Comparison of ENCODE assay signal across 21 cellular contexts in genomic region chr10:78968300-78968943, GRCh38.
DNase-seq lines count a peak whose midpoint lies in the region; ATAC-seq, FAIRE-seq and TF ChIP-seq lines count a peak whose summit lies in the region.
"Had no signal": no experiment of that assay in that cellular context is flagged by ENCODE, and none has a peak within 500 bp of the region (broad histone marks: within the 10 kb centered on the region; RNA-seq: fewer than 3 reads in every experiment).

No MANE protein-coding gene starts in this region.

- H3K9me3 ChIP-seq in HepG2 (ENCODE audit: low read length) (no peaks in the 10 kb centered on the region), right lobe of liver (no peaks in the 10 kb centered on the region), K562 (replicated peaks; ENCODE audit: control insufficient read depth, insufficient read depth, low read depth, low read length) (no peaks in the 10 kb centered on the region), kidney (ENCODE audit: control insufficient read depth in 1 of 2, low read length in 2 of 2) (no peaks in the 10 kb centered on the region), thyroid gland (no peaks in the 10 kb centered on the region)
- H3K9me3 ChIP-seq: BLaER1 treated with 17β-estradiol and CSF1 and Interleukin-3, amounts not matched to agents 10 nM and 100 nM; HAP-1 had no signal

- H3K4me3 ChIP-seq in HepG2 (replicated peaks in 1 of 3; ENCODE audit: insufficient read depth in 1 of 3, low read depth in 2 of 3, low read length in 3 of 3), result no peak overlapping the region
- no peak overlapping the region for H3K4me3 ChIP-seq in right lobe of liver
- H3K4me3 ChIP-seq in K562, result no peak overlapping the region
- no peak overlapping the region for H3K4me3 ChIP-seq in kidney (ENCODE audit: low read length in 2 of 2)
- no peak overlapping the region for H3K4me3 ChIP-seq in thyroid gland (replicated peaks in 1 of 3)
- H3K4me3 ChIP-seq: BLaER1 treated with 17β-estradiol and CSF1 and Interleukin-3, amounts not matched to agents 10 nM and 100 nM; HAP-1 had no signal

- TF ChIP-seq POLR2A in HepG2 (IDR thresholded peaks at IDR 0.05; ENCODE audit: insufficient read depth in 1 of 2, low read depth in 2 of 2, low read length in 2 of 2) (no peak), right lobe of liver (IDR thresholded peaks at IDR 0.05) (no peak), K562 (conservative IDR thresholded peaks at IDR 0.05) (no peak), thyroid gland (IDR thresholded peaks at IDR 0.05) (no peak)

- H3K4me2 ChIP-seq in HepG2 (ENCODE audit: low read depth, low read length) (no peak overlapping the region), K562 (ENCODE audit: insufficient read depth, low read length) (no peak overlapping the region)

- in situ Hi-C loops in HepG2 (cut with HindIII; ENCODE audit: extremely low pct_ligation_motif_present, low pct_unique_long_range_greater_than_20kb), result no loop called here
- in situ Hi-C loops in K562 (cut with MboI), result no loop called here

- TF ChIP-seq EP300 in HepG2 (IDR thresholded peaks at IDR 0.05; ENCODE audit: low read depth in 2 of 2, low read length in 2 of 2), result no peak
- no peak for TF ChIP-seq EP300 in HepG2 (CRISPR knock-in tag; IDR thresholded peaks at IDR 0.05; ENCODE audit: borderline replicate concordance)
- no peak for TF ChIP-seq EP300 in K562 (IDR thresholded peaks at IDR 0.05; ENCODE audit: low read length)

- H3K79me2 ChIP-seq in HepG2 (ENCODE audit: insufficient read depth, low read length) (no peaks in the 10 kb centered on the region), K562 (ENCODE audit: control insufficient read depth, insufficient read depth, low read length) (no peaks in the 10 kb centered on the region)

- H2AFZ ChIP-seq in HepG2 (ENCODE audit: low read length) (no peak overlapping the region), K562 (ENCODE audit: low read depth, low read length) (no peak overlapping the region)

- no peaks in the 10 kb centered on the region for H3K36me3 ChIP-seq in HepG2 (replicated peaks in 1 of 2; ENCODE audit: control insufficient read depth in 1 of 2, insufficient read depth in 2 of 2, low read length in 2 of 2)
- H3K36me3 ChIP-seq in right lobe of liver, result no peaks in the 10 kb centered on the region
- H3K36me3 ChIP-seq in K562 (ENCODE audit: control insufficient read depth, insufficient read depth, low read length), result no peaks in the 10 kb centered on the region
- H3K36me3 ChIP-seq in kidney (ENCODE audit: control insufficient read depth in 1 of 2, insufficient read depth in 2 of 2, low read length in 2 of 2), result no peaks in the 10 kb centered on the region
- no peaks in the 10 kb centered on the region for H3K36me3 ChIP-seq in thyroid gland
- H3K36me3 ChIP-seq: BLaER1 treated with 17β-estradiol and CSF1 and Interleukin-3, amounts not matched to agents 10 nM and 100 nM; HAP-1 had no signal

- no peak for TF ChIP-seq CTCF in HepG2 (CRISPR knock-in tag; IDR thresholded peaks at IDR 0.05)
- no peak for TF ChIP-seq CTCF in right lobe of liver (IDR thresholded peaks at IDR 0.05)
- TF ChIP-seq CTCF in K562 (IDR thresholded peaks at IDR 0.05 in 2 of 3, conservative IDR thresholded peaks at IDR 0.05 in 1 of 3; ENCODE audit: insufficient read depth in 2 of 3, low read depth in 1 of 3, low read length in 3 of 3), result no peak
- TF ChIP-seq CTCF in kidney (IDR thresholded peaks at IDR 0.05; ENCODE audit: borderline replicate concordance, extremely low read depth, insufficient read depth), result no peak
- no peak for TF ChIP-seq CTCF in thyroid gland (IDR thresholded peaks at IDR 0.05)

- no TSS peak for BruUV-seq in HepG2 (replicated peaks; lab: Mats Ljungman, UMichigan)
- no TSS peak for BruUV-seq in K562 (replicated peaks; lab: Mats Ljungman, UMichigan)

- H4K20me1 ChIP-seq in HepG2 (ENCODE audit: insufficient read depth, low read length) (no peaks in the 10 kb centered on the region), K562 (replicated peaks; ENCODE audit: control insufficient read depth, insufficient read depth, low read length) (no peaks in the 10 kb centered on the region)

- DNase-seq in HepG2 (ENCODE audit: low spot score) (no peak), right lobe of liver (no peak), K562 (ENCODE audit: extremely low read depth in 1 of 4, low spot score in 3 of 4) (no peak), kidney (peak; percentile 35), thyroid gland (peak; percentile 70 to 83), KG1 (lab: John Stamatoyannopoulos, UW) (no peak), nucleus accumbens (lab: John Stamatoyannopoulos, UW) (no peak), substantia nigra (lab: John Stamatoyannopoulos, UW) (no peak)
- DNase-seq: 8988T; CD4-positive, CD25-positive, alpha-beta regulatory T cell; CD8-positive, alpha-beta memory T cell; COR-L47; DMS 273 treated with DMSO at 0.1 percent for 48 hours; DMS53; DND-41; EL had no signal

- no peaks in the 10 kb centered on the region for H3K9me1 ChIP-seq in K562 (ENCODE audit: control insufficient read depth, insufficient read depth, low read length)

- POLR2A ChIA-PET in HepG2 (lab: Yijun Ruan, JAX) (no interaction called here), K562 (lab: Yijun Ruan, JAX) (interaction anchor here (0.7 to 1.2 kb wide), 6 partner anchors 9 to 104 kb away, joined by 3 to 4 read pairs (median 3); no protein-coding TSS in a partner anchor)

- FAIRE-seq in HepG2 (lab: Jason Lieb, UNC) (no peak), K562 (lab: Jason Lieb, UNC) (no peak), kidney (lab: Jason Lieb, UNC) (no peak)
- FAIRE-seq: GM12891, GM19239, HTR-8/SVneo had no signal

- H3K27ac ChIP-seq in HepG2 (ENCODE audit: extremely low read length, insufficient read depth, low read length) (peak overlapping the region; percentile 5), right lobe of liver (no peak overlapping the region), K562 (ENCODE audit: extremely low read depth, low read depth, low read length) (no peak overlapping the region), kidney (ENCODE audit: low read depth in 2 of 2, low read length in 2 of 2) (no peak overlapping the region), thyroid gland (peak overlapping the region; percentile 29 to 86 (median 40)), substantia nigra (ENCODE audit: low read depth, low read length, poor library complexity, severe bottlenecking) (no peak overlapping the region)
- H3K27ac ChIP-seq: BLaER1 treated with 17β-estradiol and CSF1 and Interleukin-3, amounts not matched to agents 10 nM and 100 nM had no signal

- 92% methylated on average over 7 of the region's 9 CpGs for WGBS in HepG2 (ENCODE audit: low lambda C conversion rate)
- 86% methylated on average over 2 of the region's 9 CpGs for WGBS in right lobe of liver (ENCODE audit: insufficient coverage, low coverage, low lambda C conversion rate, missing lambda C conversion rate)
- 42% methylated on average over 9 of the region's 9 CpGs for WGBS in K562 (ENCODE audit: insufficient coverage, low coverage, missing lambda C conversion rate)
- WGBS in thyroid gland, 2 donors, result 87 to 89% methylated on average over 7 to 9 of the region's 9 CpGs

- TF ChIP-seq RAD21 in HepG2 (CRISPR knock-in tag; IDR thresholded peaks at IDR 0.05) (no peak), K562 (CRISPR knock-in tag; conservative IDR thresholded peaks at IDR 0.05 in 1 of 2, IDR thresholded peaks at IDR 0.05 in 1 of 2) (no peak)

- CTCF ChIA-PET in HepG2 (lab: Yijun Ruan, JAX; ENCODE audit: low intra/inter-chr PET ratio, low total read pairs), result no interaction called here
- CTCF ChIA-PET in K562 (lab: Yijun Ruan, JAX; ENCODE audit: low intra/inter-chr PET ratio), result no interaction called here

- peaks cover 99% of the 10 kb centered on the region for H3K4me1 ChIP-seq in HepG2 (ENCODE audit: insufficient read depth, low read length)
- H3K4me1 ChIP-seq in right lobe of liver, result peaks cover 3 to 19% (median 11%) of the 10 kb centered on the region in 4 donors
- H3K4me1 ChIP-seq in K562 (replicated peaks in 1 of 2; ENCODE audit: control insufficient read depth in 2 of 2, insufficient read depth in 2 of 2, low read length in 2 of 2), result peaks cover 32 to 33% of the 10 kb centered on the region in 2 experiments
- H3K4me1 ChIP-seq in kidney (ENCODE audit: control insufficient read depth in 1 of 2, insufficient read depth in 1 of 2, low read depth in 1 of 2, low read length in 2 of 2), result peaks cover 16 to 18% of the 10 kb centered on the region in 2 donors
- peaks cover 34 to 69% of the 10 kb centered on the region in 2 donors for H3K4me1 ChIP-seq in thyroid gland

- intact Hi-C loops in HepG2 (cut with micrococcal nuclease; ENCODE audit: unreplicated experiment) (no loop called here), right lobe of liver (cut with DNase I) (no loop called here), K562 (cut with micrococcal nuclease) (no loop called here), kidney (cut with DNase I) (no loop called here), thyroid gland (cut with DNase I) (loop anchor here (5.0 kb wide), 1 partner anchor 179 kb away; no protein-coding TSS in a partner anchor)

- H3K9ac ChIP-seq in HepG2 (ENCODE audit: insufficient read depth, low read depth, low read length), result no peak overlapping the region
- H3K9ac ChIP-seq in K562 (ENCODE audit: insufficient read depth in 1 of 2, low read depth in 2 of 2, low read length in 2 of 2), result no peak overlapping the region
- no peak overlapping the region for H3K9ac ChIP-seq in kidney (ENCODE audit: low read length in 2 of 2)
- H3K9ac ChIP-seq: BLaER1 treated with 17β-estradiol and CSF1 and Interleukin-3, amounts not matched to agents 10 nM and 100 nM had no signal

- ATAC-seq in HepG2 (no peak), right lobe of liver (no peak), K562 (no peak)

- H3K27me3 ChIP-seq in HepG2 (ENCODE audit: control insufficient read depth in 1 of 2, insufficient read depth in 2 of 2, low read length in 2 of 2) (no peaks in the 10 kb centered on the region), right lobe of liver (no peaks in the 10 kb centered on the region), K562 (ENCODE audit: control insufficient read depth in 2 of 2, insufficient read depth in 2 of 2, low read length in 2 of 2) (peaks cover 4 to 16% of the 10 kb centered on the region in 2 experiments), thyroid gland (no peaks in the 10 kb centered on the region)

TF ChIP-seq in HepG2, 621 proteins besides CTCF, POLR2A, EP300 and RAD21 (continues in another document):
- TF ChIP-seq ZNF510 (CRISPR knock-in tag; IDR thresholded peaks at IDR 0.05; ENCODE audit: low read depth) (no peak), ADNP (CRISPR knock-in tag; IDR thresholded peaks at IDR 0.05) (0 out of 2 replicates have a peak, but pooled peaks have one; percentile 32), ZNF670 (CRISPR knock-in tag; IDR thresholded peaks at IDR 0.05; ENCODE audit: borderline replicate concordance) (no peak), ZNF547 (CRISPR knock-in tag; IDR thresholded peaks at IDR 0.05) (no peak), ZMYM3 (CRISPR knock-in tag; IDR thresholded peaks at IDR 0.05) (peak; percentile 59; the same call in 1 of the 2 replicates)

TF ChIP-seq in K562, 482 proteins besides CTCF, POLR2A, EP300 and RAD21 (continues in another document):
- TF ChIP-seq PHF21A (IDR thresholded peaks at IDR 0.05; ENCODE audit: borderline replicate concordance, low read depth), result no peak
- TF ChIP-seq, protein P1, sequence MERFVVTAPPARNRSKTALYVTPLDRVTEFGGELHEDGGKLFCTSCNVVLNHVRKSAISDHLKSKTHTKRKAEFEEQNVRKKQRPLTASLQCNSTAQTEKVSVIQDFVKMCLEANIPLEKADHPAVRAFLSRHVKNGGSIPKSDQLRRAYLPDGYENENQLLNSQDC (CRISPR knock-in tag; IDR thresholded peaks at IDR 0.05), result no peak
- no peak for TF ChIP-seq FOXJ2 (tag; IDR thresholded peaks at IDR 0.05)
- no peak for TF ChIP-seq ZNF316 (IDR thresholded peaks at IDR 0.05)

Comparison
In these comparisons a context has a peak if more than half of its experiments do, and no peak if none do; other contexts are left out.
1. H3K27ac ChIP-seq: peak in HepG2 (single experiment) and thyroid gland (3 of 3); none in right lobe of liver (0 of 3), K562 (single experiment), kidney (0 of 2) and substantia nigra (single experiment).
2. DNase-seq: peak in kidney (single experiment) and thyroid gland (2 of 2); none in HepG2 (single experiment), right lobe of liver (0 of 3), K562 (0 of 4), KG1 (single experiment), nucleus accumbens (0 of 56) and substantia nigra (0 of 49).
3. Of the 241 proteins assayed by ChIP-seq in both HepG2 and K562: peak only in HepG2: ADNP; only in K562: KDM1A; in both: none; in neither: 239.